ENCODE assay signal across 8 cellular contexts in the genomic region with DNA sequence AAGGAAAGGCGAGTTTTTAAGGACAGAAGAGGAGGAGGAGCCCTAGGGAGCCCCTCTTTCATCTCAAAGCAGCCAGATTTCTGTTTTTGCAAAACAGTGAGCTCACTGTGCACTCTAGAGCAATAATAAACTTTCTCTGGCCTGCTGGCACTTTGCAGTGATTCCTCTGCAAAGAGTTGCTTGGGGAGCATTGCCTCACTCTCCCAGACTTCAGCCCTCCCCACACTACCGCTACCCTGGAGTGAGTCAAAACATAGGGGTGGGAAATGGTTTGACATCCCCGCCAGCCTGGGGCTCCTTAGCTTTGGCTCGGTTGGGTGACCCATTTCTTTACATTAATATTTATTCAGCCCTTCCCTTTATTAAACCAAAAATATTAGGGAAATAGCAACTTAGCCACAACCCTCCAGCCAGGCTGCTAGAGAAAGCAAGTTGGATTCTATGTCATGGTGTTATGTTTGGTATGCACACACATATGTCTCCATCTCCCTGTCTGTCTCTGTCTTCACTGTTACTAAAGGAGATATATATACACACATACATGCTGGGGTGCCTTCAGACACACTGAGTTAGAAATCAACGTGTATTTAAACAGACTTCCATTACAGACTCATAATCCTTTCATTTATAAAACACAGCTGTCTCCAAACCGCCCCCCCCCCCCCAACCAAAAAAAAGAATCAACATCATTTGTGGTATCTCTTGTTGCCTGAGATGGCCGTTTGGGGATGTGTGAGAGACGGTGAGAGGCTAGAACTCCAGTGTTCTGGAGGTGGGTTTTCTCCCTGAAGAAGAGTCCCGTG. TPM values are rescaled to one million over a fixed set of nuclear protein-coding genes. Genes with fewer than 3 reads are reported as not detected.
DNase-seq lines count a peak whose midpoint lies in the region; ATAC-seq and TF ChIP-seq lines count a peak whose summit lies in the region.

No MANE protein-coding gene starts in this region.

- no peaks in the 10 kb centered on the region for H3K27me3 ChIP-seq in MG63
- H3K27me3 ChIP-seq in mammary epithelial cell (ENCODE audit: insufficient read depth, low read length) = no peaks in the 10 kb centered on the region
- no peaks in the 10 kb centered on the region for H3K27me3 ChIP-seq in mesendoderm (ENCODE audit: insufficient read depth, low read length, poor library complexity)

- peak overlapping the region; percentile 46 for H3K18ac ChIP-seq in mesendoderm (ENCODE audit: low read length)

- H3K36me3 ChIP-seq in MG63 = no peaks in the 10 kb centered on the region
- no peaks in the 10 kb centered on the region for H3K36me3 ChIP-seq in mammary epithelial cell (ENCODE audit: insufficient read depth, low read length)
- no peaks in the 10 kb centered on the region for H3K36me3 ChIP-seq in mesendoderm (ENCODE audit: control insufficient read depth, insufficient read depth, low read length)

- no peak overlapping the region for H3K23ac ChIP-seq in mesendoderm (ENCODE audit: low read length)

- peak overlapping the region; percentile 85 for H2AFZ ChIP-seq in mammary epithelial cell (ENCODE audit: low read depth, low read length)

- CTCF ChIA-PET in mammary epithelial cell (lab: Charles Lee; ENCODE audit: low non-redundant PET) = interaction anchor here (0.6 kb wide), 2 partner anchors 11 to 119 kb away, joined by 3 read pairs; no protein-coding TSS in a partner anchor

- peak; percentile 56 for DNase-seq in AG08395 (ENCODE audit: low spot score)
- DNase-seq in MG63 = peak; percentile 54
- DNase-seq in mammary epithelial cell = no peak
- no peak for DNase-seq in mesendoderm
- DNase-seq in middle frontal gyrus (ENCODE audit: extremely low spot score, low spot score) = no peak

- peak overlapping the region; percentile 91 for H3K56ac ChIP-seq in mesendoderm (ENCODE audit: low read length)

- WGBS in mammary epithelial cell (ENCODE audit: low coverage, missing lambda C conversion rate) = 12% methylated on average over 9 of the region's 9 CpGs
- no CpG with 5 or more reads among the region's 9 CpGs for WGBS in mesendoderm (ENCODE audit: extremely low coverage, insufficient coverage, low lambda C conversion rate)

- peak overlapping the region; percentile 15 for H3K9ac ChIP-seq in mammary epithelial cell (ENCODE audit: insufficient read depth, low read length)
- peak overlapping the region; percentile 72 for H3K9ac ChIP-seq in mesendoderm (ENCODE audit: low read length)

- H4K5ac ChIP-seq in mesendoderm (ENCODE audit: low read length) = no peak overlapping the region

- no TSS peak for BruUV-seq in mammary epithelial cell (replicated peaks; lab: Mats Ljungman, UMichigan)

- H2BK15ac ChIP-seq in mesendoderm (replicated peaks; ENCODE audit: low read depth) = peak overlapping the region; percentile 28

- peaks cover 14% of the 10 kb centered on the region for H3K79me2 ChIP-seq in mammary epithelial cell (ENCODE audit: insufficient read depth, low read length)
- peaks cover 7% of the 10 kb centered on the region for H3K79me2 ChIP-seq in mesendoderm (ENCODE audit: control insufficient read depth, insufficient read depth, low read length)

- no peak overlapping the region for H2BK5ac ChIP-seq in mesendoderm (ENCODE audit: low read length)

- H3K4me2 ChIP-seq in mammary epithelial cell (ENCODE audit: insufficient read depth, low read depth, low read length) (peak overlapping the region; percentile 93), mesendoderm (ENCODE audit: low read length) (no peak overlapping the region)

- H4K8ac ChIP-seq in mesendoderm (ENCODE audit: low read depth, low read length) = no peak overlapping the region

- H3K27ac ChIP-seq in mammary epithelial cell (ENCODE audit: insufficient read depth, low read depth, low read length) = peak overlapping the region; percentile 97
- peak overlapping the region; percentile 83 for H3K27ac ChIP-seq in mesendoderm (ENCODE audit: low read depth, low read length)

- no peaks in the 10 kb centered on the region for H4K20me1 ChIP-seq in mammary epithelial cell (ENCODE audit: insufficient read depth, low read length)

- intact Hi-C loops in mammary epithelial cell (cut with micrococcal nuclease) = no loop called here

- H3K4me1 ChIP-seq in mammary epithelial cell (ENCODE audit: insufficient read depth, low read length) = peaks cover 49% of the 10 kb centered on the region
- H3K4me1 ChIP-seq in mesendoderm (ENCODE audit: control insufficient read depth, low read depth, low read length) = peaks cover 8% of the 10 kb centered on the region

- in situ Hi-C loops in mammary epithelial cell (cut with MboI; ENCODE audit: low sequenced_read_pairs in 2 of 2) = no loop called here

- TF ChIP-seq CTCF in mammary epithelial cell (conservative IDR thresholded peaks at IDR 0.05 in 1 of 2, IDR thresholded peaks at IDR 0.05 in 1 of 2; ENCODE audit: extremely low read depth in 1 of 2, insufficient read depth in 1 of 2, low read depth in 1 of 2, low read length in 2 of 2) = no peak

- H3K4ac ChIP-seq in mesendoderm (ENCODE audit: low read depth, low read length) = no peak overlapping the region

- ATAC-seq in HG02884 (IDR thresholded peaks at IDR 0.05; ENCODE audit: unreplicated experiment) (no peak), HG03135 (IDR thresholded peaks at IDR 0.05; ENCODE audit: unreplicated experiment) (no peak), HG02852 (IDR thresholded peaks at IDR 0.05; ENCODE audit: unreplicated experiment) (no peak)

- H3K4me3 ChIP-seq in MG63 = no peak overlapping the region
- no peak overlapping the region for H3K4me3 ChIP-seq in mammary epithelial cell (replicated peaks in 1 of 3; ENCODE audit: insufficient read depth in 1 of 3, low read depth in 2 of 3, low read length in 3 of 3)
- no peak overlapping the region for H3K4me3 ChIP-seq in mesendoderm (ENCODE audit: low read length)

- peak overlapping the region; percentile 17 for H2BK120ac ChIP-seq in mesendoderm (ENCODE audit: low read depth, low read length)

- no peaks in the 10 kb centered on the region for H3K79me1 ChIP-seq in mesendoderm (ENCODE audit: low read length)

- no peak overlapping the region for H2AK5ac ChIP-seq in mesendoderm (ENCODE audit: low read length)

- dilution Hi-C loops in mammary epithelial cell (cut with HindIII; ENCODE audit: low sequenced_read_pairs) = no loop called here

- H3K9me3 ChIP-seq in MG63 = no peaks in the 10 kb centered on the region
- no peaks in the 10 kb centered on the region for H3K9me3 ChIP-seq in mammary epithelial cell (replicated peaks; ENCODE audit: insufficient read depth, low read length)

RNA-seq across cellular contexts. Expression of a gene that starts 3.4 kb away (rescaled TPM):
- 18.1 and 34.9 TPM in 2 replicates for total RNA-seq in MG63 (2014; rRNA removed; shearing (Covaris generic); ENCODE audit: low replicate concordance)
- 10 to 100 TPM; 41.3 to 49.4 TPM for total RNA-seq in mammary epithelial cell
- 14.0 TPM for polyA plus RNA-seq in mammary epithelial cell
- polyA minus RNA-seq in mammary epithelial cell = 13.7 TPM
- 15.8 TPM for polyA plus RNA-seq in mesendoderm (2013, experiment 1 of 2)
- 15.9 TPM for polyA plus RNA-seq in mesendoderm (2013, experiment 2 of 2)

Comparison
In these comparisons a context has a peak if more than half of its experiments do, and no peak if none do; other contexts are left out.
1. DNase-seq: peak in AG08395 (single experiment) and MG63 (single experiment); none in mammary epithelial cell (single experiment), mesendoderm (single experiment) and middle frontal gyrus (single experiment).